Comparison of ENCODE assay signal across 11 cellular contexts in the genomic region with DNA sequence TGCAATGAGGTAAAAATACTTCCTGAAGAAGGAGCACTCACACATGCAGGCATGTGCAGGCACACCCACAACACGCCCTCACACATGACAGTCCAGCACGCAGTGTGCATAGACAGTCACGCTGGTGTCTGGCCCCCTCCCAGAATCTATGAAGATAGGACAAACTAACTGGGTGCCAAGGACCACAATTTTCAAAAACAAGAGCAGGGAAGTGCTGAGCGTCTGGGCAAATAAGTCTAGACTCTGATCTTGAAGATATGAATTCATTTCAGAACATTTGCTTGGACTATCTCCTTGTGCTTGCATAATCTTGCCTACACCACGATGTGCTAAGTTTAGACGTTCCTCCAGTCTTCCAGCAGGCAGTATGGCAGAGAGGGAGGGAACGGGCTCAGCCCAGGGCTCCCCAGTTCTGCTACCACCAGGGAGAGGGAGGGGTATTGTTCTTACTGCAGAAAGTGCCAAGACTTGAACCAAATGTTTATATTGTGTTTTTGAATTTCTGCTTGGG.
DNase-seq lines count a peak whose midpoint lies in the region; ATAC-seq, FAIRE-seq and TF ChIP-seq lines count a peak whose summit lies in the region.
"Had no signal": no experiment of that assay in that cellular context is flagged by ENCODE, and none has a peak within 500 bp of the region (broad histone marks: within the 10 kb centered on the region; RNA-seq: fewer than 3 reads in every experiment).

No MANE protein-coding gene starts in this region.

- CTCF ChIA-PET in CD4-positive, alpha-beta T cell (lab: Charles Lee): no interaction called here
- CTCF ChIA-PET in K562 (lab: Yijun Ruan, JAX; ENCODE audit: low intra/inter-chr PET ratio): no interaction called here

- peak in 1 of 10 experiments; percentile 27 for DNase-seq in CD4-positive, alpha-beta T cell
- no peak for DNase-seq in K562 (ENCODE audit: extremely low read depth in 1 of 4, low spot score in 3 of 4)
- peak in 1 of 2 donors; percentile 35 for DNase-seq in heart right ventricle
- DNase-seq in sciatic nerve (ENCODE audit: low spot score): no peak
- no peak for DNase-seq in NCI-H226
- DNase-seq in stimulated activated naive CD4-positive, alpha-beta T cell treated with Interleukin-2 at 50 U/mL for 16 hours (lab: John Stamatoyannopoulos, UW): no peak
- DNase-seq: activated CD4-positive, alpha-beta memory T cell treated with anti-CD3 and anti-CD28 coated beads for 36 hours; stimulated activated CD4-positive, alpha-beta T cell treated with anti-CD3 and anti-CD28 coated beads, Interleukin-2, amount 100 ng/mL, for 48 hours had no signal

- H3K4me1 ChIP-seq in K562 (replicated peaks in 1 of 2; ENCODE audit: control insufficient read depth in 2 of 2, insufficient read depth in 2 of 2, low read length in 2 of 2) (no peaks in the 10 kb centered on the region), heart right ventricle (peaks cover 0 to 19% (median 13%) of the 10 kb centered on the region in 9 donors)

- H3K9me3 Mint-ChIP-seq in CD4-positive, alpha-beta T cell: no peaks in the 10 kb centered on the region
- H3K9me3 Mint-ChIP-seq: activated CD4-positive, alpha-beta memory T cell treated with anti-CD3 and anti-CD28 coated beads for 36 hours had no signal

- H2AFZ ChIP-seq in K562 (ENCODE audit: low read depth, low read length): 0 out of 2 replicates have a peak overlapping the region, but pooled peaks have one; percentile 2

- ATAC-seq in CD4-positive, alpha-beta T cell (ENCODE audit: poor library complexity): peak; percentile 49
- ATAC-seq in K562 (peak; percentile 28; the same call in 1 of the 3 replicates), heart right ventricle (peak in 7 of 8 donors; percentile 38 to 87 (median 75)), sciatic nerve (peak; percentile 84), HG02642 (IDR thresholded peaks at IDR 0.05; ENCODE audit: poor library complexity, unreplicated experiment) (no peak), HG03460 (IDR thresholded peaks at IDR 0.05; ENCODE audit: unreplicated experiment) (no peak)

- H3K27me3 ChIP-seq in CD4-positive, alpha-beta T cell (ENCODE audit: control insufficient read depth, insufficient read depth, low read length): no peaks in the 10 kb centered on the region
- H3K27me3 ChIP-seq in K562 (ENCODE audit: control insufficient read depth in 2 of 2, insufficient read depth in 2 of 2, low read length in 2 of 2): peaks cover 0 to 17% of the 10 kb centered on the region in 2 experiments; a peak in 2 of 5 replicates
- no peaks in the 10 kb centered on the region for H3K27me3 ChIP-seq in heart right ventricle
- H3K27me3 ChIP-seq: BLaER1 had no signal

- H3K9ac ChIP-seq in K562 (ENCODE audit: insufficient read depth in 1 of 2, low read depth in 2 of 2, low read length in 2 of 2): no peak overlapping the region
- H3K9ac ChIP-seq: BLaER1 had no signal

- intact Hi-C loops in CD4-positive, alpha-beta T cell (cut with DNase I, micrococcal nuclease): no loop called here
- intact Hi-C loops in K562 (cut with micrococcal nuclease): no loop called here
- intact Hi-C loops in heart right ventricle (cut with DNase I): no loop called here
- intact Hi-C loops in sciatic nerve (cut with DNase I): no loop called here

- H3K27ac Mint-ChIP-seq in CD4-positive, alpha-beta T cell: peak overlapping the region; percentile 35
- H3K27ac Mint-ChIP-seq: activated CD4-positive, alpha-beta memory T cell treated with anti-CD3 and anti-CD28 coated beads for 36 hours had no signal

- 1% methylated on average over 7 of the region's 7 CpGs for WGBS in K562 (ENCODE audit: insufficient coverage, low coverage, missing lambda C conversion rate)
- 56 to 67% methylated on average over 7 of the region's 7 CpGs for WGBS in heart right ventricle, 2 donors

- no peak for FAIRE-seq in K562 (lab: Jason Lieb, UNC)

- no peak for TF ChIP-seq CTCF in CD4-positive, alpha-beta T cell (IDR thresholded peaks at IDR 0.05)
- TF ChIP-seq CTCF in K562 (IDR thresholded peaks at IDR 0.05 in 2 of 3, conservative IDR thresholded peaks at IDR 0.05 in 1 of 3; ENCODE audit: insufficient read depth in 2 of 3, low read depth in 1 of 3, low read length in 3 of 3) (no peak), heart right ventricle (IDR thresholded peaks at IDR 0.05) (no peak)

- peaks cover 22% of the 10 kb centered on the region for H3K4me1 Mint-ChIP-seq in CD4-positive, alpha-beta T cell (ENCODE audit: low read depth)

- POLR2A ChIA-PET in CD4-positive, alpha-beta T cell (lab: Charles Lee): no interaction called here
- POLR2A ChIA-PET in K562 (lab: Yijun Ruan, JAX): no interaction called here

- H3K36me3 Mint-ChIP-seq in CD4-positive, alpha-beta T cell (ENCODE audit: low read depth): no peaks in the 10 kb centered on the region
- H3K36me3 Mint-ChIP-seq: activated CD4-positive, alpha-beta memory T cell treated with anti-CD3 and anti-CD28 coated beads for 36 hours had no signal

- no peak overlapping the region for H3K4me2 ChIP-seq in K562 (ENCODE audit: insufficient read depth, low read length)
- H3K4me2 ChIP-seq: BLaER1 had no signal

- no peak for TF ChIP-seq POLR2A in K562 (conservative IDR thresholded peaks at IDR 0.05)

- H3K27me3 Mint-ChIP-seq in CD4-positive, alpha-beta T cell: no peaks in the 10 kb centered on the region
- H3K27me3 Mint-ChIP-seq: activated CD4-positive, alpha-beta memory T cell treated with anti-CD3 and anti-CD28 coated beads for 36 hours had no signal

- no peaks in the 10 kb centered on the region for H3K9me3 ChIP-seq in CD4-positive, alpha-beta T cell (ENCODE audit: control insufficient read depth, low read length)
- H3K9me3 ChIP-seq in K562 (replicated peaks; ENCODE audit: control insufficient read depth, insufficient read depth, low read depth, low read length) (no peaks in the 10 kb centered on the region), heart right ventricle (no peaks in the 10 kb centered on the region)
- H3K9me3 ChIP-seq: BLaER1 had no signal

- no TSS peak for BruUV-seq in K562 (replicated peaks; lab: Mats Ljungman, UMichigan)

- in situ Hi-C loops in K562 (cut with MboI): no loop called here

- no peak for TF ChIP-seq RAD21 in K562 (CRISPR knock-in tag; conservative IDR thresholded peaks at IDR 0.05 in 1 of 2, IDR thresholded peaks at IDR 0.05 in 1 of 2)

- H3K4me3 ChIP-seq in K562 (no peak overlapping the region), heart right ventricle (no peak overlapping the region)
- H3K4me3 ChIP-seq: BLaER1 had no signal

- no peaks in the 10 kb centered on the region for H4K20me1 ChIP-seq in K562 (replicated peaks; ENCODE audit: control insufficient read depth, insufficient read depth, low read length)
- H4K20me1 ChIP-seq: BLaER1 had no signal

- no peaks in the 10 kb centered on the region for H3K36me3 ChIP-seq in K562 (ENCODE audit: control insufficient read depth, insufficient read depth, low read length)
- H3K36me3 ChIP-seq in heart right ventricle: no peaks in the 10 kb centered on the region
- H3K36me3 ChIP-seq: BLaER1 had no signal

- H3K4me3 Mint-ChIP-seq in CD4-positive, alpha-beta T cell: no peak overlapping the region
- H3K4me3 Mint-ChIP-seq: activated CD4-positive, alpha-beta memory T cell treated with anti-CD3 and anti-CD28 coated beads for 36 hours had no signal

- no peaks in the 10 kb centered on the region for H3K9me1 ChIP-seq in K562 (ENCODE audit: control insufficient read depth, insufficient read depth, low read length)

- H3K27ac ChIP-seq in CD4-positive, alpha-beta T cell (ENCODE audit: low read depth, low read length): no peak overlapping the region
- H3K27ac ChIP-seq in K562 (ENCODE audit: extremely low read depth, low read depth, low read length): no peak overlapping the region
- H3K27ac ChIP-seq in heart right ventricle: peak overlapping the region in 1 of 10 donors; percentile 22
- H3K27ac ChIP-seq: BLaER1 had no signal

- TF ChIP-seq EP300 in K562 (IDR thresholded peaks at IDR 0.05; ENCODE audit: low read length): no peak

- no peaks in the 10 kb centered on the region for H3K79me2 ChIP-seq in K562 (ENCODE audit: control insufficient read depth, insufficient read depth, low read length)

TF ChIP-seq in K562, 482 proteins besides CTCF, POLR2A, EP300 and RAD21 (continues in another document):
- TF ChIP-seq SRSF1 (IDR thresholded peaks at IDR 0.05; ENCODE audit: low read depth, low read length): no peak
- no peak for TF ChIP-seq BRD9 (IDR thresholded peaks at IDR 0.05; ENCODE audit: low read depth, partially characterized antibody)
- TF ChIP-seq, protein P1, sequence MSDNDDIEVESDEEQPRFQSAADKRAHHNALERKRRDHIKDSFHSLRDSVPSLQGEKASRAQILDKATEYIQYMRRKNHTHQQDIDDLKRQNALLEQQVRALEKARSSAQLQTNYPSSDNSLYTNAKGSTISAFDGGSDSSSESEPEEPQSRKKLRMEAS (CRISPR knock-in tag; IDR thresholded peaks at IDR 0.05): peak; percentile 27; the same call in 1 of the 2 replicates
- no peak for TF ChIP-seq NFRKB (IDR thresholded peaks at IDR 0.05; ENCODE audit: low read depth)
- no peak for TF ChIP-seq ZNF253 (CRISPR knock-in tag; conservative IDR thresholded peaks at IDR 0.05)
- peak; percentile 35; the same call in 1 of the 2 replicates for TF ChIP-seq CEBPB (tag; IDR thresholded peaks at IDR 0.05)
- TF ChIP-seq, protein P2, sequence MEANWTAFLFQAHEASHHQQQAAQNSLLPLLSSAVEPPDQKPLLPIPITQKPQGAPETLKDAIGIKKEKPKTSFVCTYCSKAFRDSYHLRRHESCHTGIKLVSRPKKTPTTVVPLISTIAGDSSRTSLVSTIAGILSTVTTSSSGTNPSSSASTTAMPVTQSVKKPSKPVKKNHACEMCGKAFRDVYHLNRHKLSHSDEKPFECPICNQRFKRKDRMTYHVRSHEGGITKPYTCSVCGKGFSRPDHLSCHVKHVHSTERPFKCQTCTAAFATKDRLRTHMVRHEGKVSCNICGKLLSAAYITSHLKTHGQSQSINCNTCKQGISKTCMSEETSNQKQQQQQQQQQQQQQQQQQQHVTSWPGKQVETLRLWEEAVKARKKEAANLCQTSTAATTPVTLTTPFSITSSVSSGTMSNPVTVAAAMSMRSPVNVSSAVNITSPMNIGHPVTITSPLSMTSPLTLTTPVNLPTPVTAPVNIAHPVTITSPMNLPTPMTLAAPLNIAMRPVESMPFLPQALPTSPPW (CRISPR knock-in tag; IDR thresholded peaks at IDR 0.05): no peak
- TF ChIP-seq, protein P3, sequence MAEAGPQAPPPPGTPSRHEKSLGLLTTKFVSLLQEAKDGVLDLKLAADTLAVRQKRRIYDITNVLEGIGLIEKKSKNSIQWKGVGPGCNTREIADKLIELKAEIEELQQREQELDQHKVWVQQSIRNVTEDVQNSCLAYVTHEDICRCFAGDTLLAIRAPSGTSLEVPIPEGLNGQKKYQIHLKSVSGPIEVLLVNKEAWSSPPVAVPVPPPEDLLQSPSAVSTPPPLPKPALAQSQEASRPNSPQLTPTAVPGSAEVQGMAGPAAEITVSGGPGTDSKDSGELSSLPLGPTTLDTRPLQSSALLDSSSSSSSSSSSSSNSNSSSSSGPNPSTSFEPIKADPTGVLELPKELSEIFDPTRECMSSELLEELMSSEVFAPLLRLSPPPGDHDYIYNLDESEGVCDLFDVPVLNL (CRISPR knock-in tag; IDR thresholded peaks at IDR 0.05; ENCODE audit: low read depth): no peak
- TF ChIP-seq SNIP1 (IDR thresholded peaks at IDR 0.05; ENCODE audit: low read depth): no peak
- TF ChIP-seq BHLHE40 (IDR thresholded peaks at IDR 0.05; ENCODE audit: low read length): peak; percentile 61
- TF ChIP-seq KAT8 (IDR thresholded peaks at IDR 0.05; ENCODE audit: low read depth): no peak

Comparison
In these comparisons a context has a peak if more than half of its experiments do, and no peak if none do; other contexts are left out.
1. ATAC-seq: peak in CD4-positive, alpha-beta T cell (single experiment), K562 (single experiment), heart right ventricle (7 of 8) and sciatic nerve (single experiment); none in HG02642 (single experiment) and HG03460 (single experiment).